ENCODE assay signal across 22 cellular contexts in genomic region chr1:197029749-197030148, GRCh38. TPM values are rescaled to one million over a fixed set of nuclear protein-coding genes. Genes with fewer than 3 reads are reported as not detected.
A peak's percentile ranks its signal among the peaks of the same experiment; 100 is the strongest.
DNase-seq lines count a peak whose midpoint lies in the region; ATAC-seq, FAIRE-seq and TF ChIP-seq lines count a peak whose summit lies in the region.
"Had no signal": no experiment of that assay in that cellular context is flagged by ENCODE, and none has a peak within 500 bp of the region (broad histone marks: within the 10 kb centered on the region; RNA-seq: fewer than 3 reads in every experiment).

No MANE protein-coding gene starts in this region.

- H3K27me3 ChIP-seq in adipocyte (replicated peaks; ENCODE audit: control insufficient read depth, insufficient read depth, low read length) (no peaks in the 10 kb centered on the region), foreskin keratinocyte (no peaks in the 10 kb centered on the region), brain microvascular endothelial cell (replicated peaks) (no peaks in the 10 kb centered on the region)

- H3K4me1 ChIP-seq in adipocyte (ENCODE audit: control insufficient read depth, insufficient read depth, low read length) (peaks cover 9% of the 10 kb centered on the region), foreskin keratinocyte (no peaks in the 10 kb centered on the region)

- H3K36me3 ChIP-seq in adipocyte (ENCODE audit: control insufficient read depth, insufficient read depth, low read length, severe bottlenecking) (no peaks in the 10 kb centered on the region), brain microvascular endothelial cell (replicated peaks) (no peaks in the 10 kb centered on the region)

- H3K27ac ChIP-seq in foreskin keratinocyte (no peak overlapping the region), brain microvascular endothelial cell (no peak overlapping the region)
- H3K27ac ChIP-seq: C4-2B had no signal

- no peak for FAIRE-seq in RCC 7860 (lab: Jason Lieb, UNC)
- FAIRE-seq: GM12892, H1 had no signal

- DNase-seq in AG08395 (ENCODE audit: low spot score) (peak; percentile 26), HT1080 (ENCODE audit: low read depth) (peak; percentile 19), adipocyte (ENCODE audit: low read depth) (peak; percentile 6), foreskin keratinocyte (no peak), brain microvascular endothelial cell (no peak), T-helper 2 cell (no peak), RCC 7860 (ENCODE audit: low spot score) (no peak)
- DNase-seq: DND-41, GF-D8, Kasumi-1, MM.1S, NCI-H1105, NCI-H187, NCI-H526 treated with DMSO at 0.1 percent for 48 hours had no signal

- H3K4me3 ChIP-seq in adipocyte (ENCODE audit: low read length) (no peak overlapping the region), brain microvascular endothelial cell (ENCODE audit: low read depth, low read length) (no peak overlapping the region)

- ATAC-seq in foreskin keratinocyte (peak; percentile 19), GM18868 (IDR thresholded peaks at IDR 0.05; ENCODE audit: unreplicated experiment) (no peak)

- H3K9ac ChIP-seq in adipocyte (ENCODE audit: low read length), result no peak overlapping the region

- no peaks in the 10 kb centered on the region for H3K9me3 ChIP-seq in adipocyte (ENCODE audit: control insufficient read depth, low read length)

- TF ChIP-seq CTCF in foreskin keratinocyte (conservative IDR thresholded peaks at IDR 0.05) (no peak), brain microvascular endothelial cell (IDR thresholded peaks at IDR 0.05; ENCODE audit: low read depth, low read length, missing control alignments) (no peak)

- in situ Hi-C loops in brain microvascular endothelial cell (cut with HindIII; ENCODE audit: low pct_ligation_motif_present, low sequenced_read_pairs), result no loop called here

RNA-seq across cellular contexts. Expression of gene F13B, which starts 37.3 kb away (rescaled TPM):
- total RNA-seq in HT1080 (2014; rRNA removed; shearing (Covaris generic)), result not detected in 2 replicates
- not detected in 2 replicates for polyA plus RNA-seq in HT1080 (2015; cell fraction: cytosol; rRNA removed)
- polyA plus RNA-seq in HT1080 (2015; cell fraction: nucleus; rRNA removed), result not detected in 2 replicates
- total RNA-seq in foreskin keratinocyte, result not detected in 2 replicates
- polyA plus RNA-seq in foreskin keratinocyte, result not detected in 2 replicates
- total RNA-seq: A172, H1, OCI-LY7 had no signal
- polyA plus RNA-seq: H1, IgD-negative memory B cell had no signal

RNA-seq across cellular contexts. Expression of gene CFHR5, which starts 52.4 kb away (rescaled TPM):
- total RNA-seq in HT1080 (2014; rRNA removed; shearing (Covaris generic)), result not detected in 2 replicates
- polyA plus RNA-seq in HT1080 (2015; cell fraction: cytosol; rRNA removed), result not detected in 2 replicates
- not detected in 2 replicates for polyA plus RNA-seq in HT1080 (2015; cell fraction: nucleus; rRNA removed)
- not detected in 2 replicates for total RNA-seq in foreskin keratinocyte
- polyA plus RNA-seq in foreskin keratinocyte, result not detected in 2 replicates
- total RNA-seq: A172, H1, HT-29, OCI-LY7 had no signal
- polyA plus RNA-seq: H1, IgD-negative memory B cell had no signal

Comparison
In these comparisons a context has a peak if more than half of its experiments do, and no peak if none do; other contexts are left out.
1. DNase-seq: peak in AG08395 (single experiment), HT1080 (single experiment) and adipocyte (single experiment); none in foreskin keratinocyte (0 of 2), brain microvascular endothelial cell (single experiment), T-helper 2 cell (0 of 5) and RCC 7860 (single experiment).